In genomic region chr17:68155692-68156091, GRCh38 we compare ENCODE assay signal across 27 cellular contexts.
"Had no signal": no experiment of that assay in that cellular context is flagged by ENCODE, and none has a peak within 500 bp of the region (broad histone marks: within the 10 kb centered on the region; RNA-seq: fewer than 3 reads in every experiment).

No MANE protein-coding gene starts in this region.

- H3K27ac ChIP-seq: left lung, neural progenitor cell, neutrophil, parathyroid adenoma, psoas muscle, skin epidermis, stomach, testis, thyroid gland, transverse colon, upper lobe of right lung had no signal

- H3K4me2 ChIP-seq: neural progenitor cell had no signal

- DNase-seq: hippocampal formation; kidney glomerular epithelial cell; left cardiac atrium; left lung; mesendoderm; naive B cell; natural killer cell; nephron progenitor cell; occipital lobe; psoas muscle; stimulated activated CD4-positive, alpha-beta T cell treated with anti-CD3 and anti-CD28 coated beads, Interleukin-12 subunit alpha, Interleukin-12 subunit beta, amount 100 ng/mL, for 4 hours; stimulated activated CD4-positive, alpha-beta T cell treated with anti-CD3 and anti-CD28 coated beads, Interleukin-15, amount 100 ng/mL, for 24 hours; stimulated activated CD4-positive, alpha-beta T cell treated with anti-CD3 and anti-CD28 coated beads, Interleukin-2, amount 100 ng/mL, for 24 hours; stimulated activated CD4-positive, alpha-beta T cell treated with anti-CD3 and anti-CD28 coated beads, Interleukin-4, amount 100 ng/mL, for 1 hour; stimulated activated naive B cell treated with anti-CD40 and anti-IgM and Interleukin-4, amounts not matched to agents 10 μg/mL and 1 μg/mL and 100 μg/mL, for 72 hours; stimulated activated naive CD8-positive, alpha-beta T cell treated with anti-CD3 and anti-CD28 coated beads, Interleukin-15, Interleukin-2, amounts not matched to agents 100 U/mL and 50 U/mL, for 24 hours; stomach; testis; thyroid gland; transverse colon; upper lobe of right lung had no signal

- H3K36me3 ChIP-seq: left lung, neural progenitor cell, neutrophil, stomach, thyroid gland, transverse colon, upper lobe of right lung had no signal

- H3K4me1 ChIP-seq: left lung, neural progenitor cell, parathyroid adenoma, psoas muscle, stomach, testis, thyroid gland, transverse colon, upper lobe of right lung had no signal

- H3K9me3 ChIP-seq: left lung, neutrophil, psoas muscle, stomach, testis, thyroid gland, transverse colon, upper lobe of right lung had no signal

- H3K27me3 ChIP-seq: left lung, neural progenitor cell, neutrophil, stomach, testis, thyroid gland, transverse colon, upper lobe of right lung had no signal

- H2AFZ ChIP-seq: neural progenitor cell, parathyroid adenoma had no signal

- ATAC-seq: left lung; natural killer cell; psoas muscle; sciatic nerve; stimulated activated naive B cell treated with anti-CD40 and anti-IgM and Interleukin-4, amounts not matched to agents 10 μg/mL and 1 μg/mL and 100 μg/mL, for 72 hours; stimulated activated naive CD8-positive, alpha-beta T cell treated with anti-CD3 and anti-CD28 coated beads, Interleukin-15, Interleukin-2, amounts not matched to agents 100 U/mL and 50 U/mL, for 24 hours; upper lobe of right lung had no signal

- H3K4me3 ChIP-seq: left lung, lung, neural progenitor cell, psoas muscle, skin epidermis, stomach, testis, thyroid gland, transverse colon, upper lobe of right lung had no signal

- H3K9ac ChIP-seq: neural progenitor cell, parathyroid adenoma had no signal
